20 cellular contexts compared by ENCODE assay signal in the genomic region with DNA sequence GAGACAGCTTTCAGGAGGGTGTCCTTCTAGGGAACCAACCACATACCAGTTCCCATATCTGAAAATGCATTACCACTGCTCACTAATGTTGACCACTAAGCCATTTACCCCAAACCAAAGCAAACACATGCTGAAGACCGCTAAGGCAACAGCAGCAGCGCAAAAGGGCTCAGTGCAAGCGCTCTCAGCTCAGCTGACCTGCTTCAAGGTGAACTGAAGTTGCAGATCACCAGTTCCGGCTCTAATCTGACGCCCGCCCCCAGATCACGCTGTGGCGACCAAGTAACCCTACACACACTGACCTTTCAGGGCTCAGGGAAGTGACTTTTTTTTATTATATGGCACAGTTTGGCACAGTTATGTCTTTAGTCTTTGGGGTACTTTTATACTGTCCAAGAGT. TPM values are rescaled to one million over a fixed set of nuclear protein-coding genes. Genes with fewer than 3 reads are reported as not detected.
A peak's percentile ranks its signal among the peaks of the same experiment; 100 is the strongest.
DNase-seq lines count a peak whose midpoint lies in the region; ATAC-seq and TF ChIP-seq lines count a peak whose summit lies in the region.
"Had no signal": no experiment of that assay in that cellular context is flagged by ENCODE, and none has a peak within 500 bp of the region (broad histone marks: within the 10 kb centered on the region; RNA-seq: fewer than 3 reads in every experiment).

No MANE protein-coding gene starts in this region.

- H3K4ac ChIP-seq in H9 (ENCODE audit: low read depth, low read length) = no peak overlapping the region
- H3K4ac ChIP-seq in mesenchymal stem cell (ENCODE audit: low read depth in 1 of 2, low read length in 2 of 2) = no peak overlapping the region

- peaks cover 49 to 50% of the 10 kb centered on the region in 2 experiments for H3K4me1 Mint-ChIP-seq in H9
- peaks cover 60% of the 10 kb centered on the region for H3K4me1 Mint-ChIP-seq in activated CD8-positive, alpha-beta T cell treated with anti-CD3 and anti-CD28 coated beads for 36 hours (ENCODE audit: low read depth)

- H3K36me3 Mint-ChIP-seq in H9 (ENCODE audit: insufficient read depth in 1 of 3, low read depth in 3 of 3) = peaks cover 14 to 28% (median 25%) of the 10 kb centered on the region in 3 experiments
- peaks cover 42% of the 10 kb centered on the region for H3K36me3 Mint-ChIP-seq in activated CD8-positive, alpha-beta T cell treated with anti-CD3 and anti-CD28 coated beads for 36 hours (ENCODE audit: low read depth)

- H4K20me1 ChIP-seq in H9 (ENCODE audit: control insufficient read depth, insufficient read depth, insufficient read length) = no peaks in the 10 kb centered on the region

- POLR2A ChIA-PET in activated CD8-positive, alpha-beta T cell treated with anti-CD3 and anti-CD28 coated beads for 36 hours (lab: Charles Lee) = interaction anchor here (0.9 to 1.1 kb wide), 2 partner anchors 55 to 165 kb away, joined by 3 read pairs; no protein-coding TSS in a partner anchor

- in situ Hi-C loops in GM13976 (cut with MboI; ENCODE audit: low sequenced_read_pairs, unreplicated experiment) = no loop called here

- H3K27me3 Mint-ChIP-seq in H9 (ENCODE audit: low read depth) = no peaks in the 10 kb centered on the region
- no peaks in the 10 kb centered on the region for H3K27me3 Mint-ChIP-seq in activated CD8-positive, alpha-beta T cell treated with anti-CD3 and anti-CD28 coated beads for 36 hours

- H3K56ac ChIP-seq in H9 (ENCODE audit: insufficient read length, low read depth, low read length) = no peak overlapping the region

- H3K79me1 ChIP-seq in H9 (ENCODE audit: insufficient read depth, low read depth, low read length, poor library complexity, severe bottlenecking) = no peaks in the 10 kb centered on the region
- no peaks in the 10 kb centered on the region for H3K79me1 ChIP-seq in mesenchymal stem cell (replicated peaks; ENCODE audit: low read length, poor library complexity, severe bottlenecking)

- CTCF ChIA-PET in activated CD8-positive, alpha-beta T cell treated with anti-CD3 and anti-CD28 coated beads for 36 hours (lab: Charles Lee) = interaction anchor here (1.2 to 1.3 kb wide), 2 partner anchors 9 to 30 kb away, joined by 3 to 4 read pairs; no protein-coding TSS in a partner anchor

- ATAC-seq in activated CD8-positive, alpha-beta T cell treated with anti-CD3 and anti-CD28 coated beads for 36 hours = peak; percentile 46
- ATAC-seq in right cardiac atrium = no peak
- ATAC-seq in HG03108 (IDR thresholded peaks at IDR 0.05; ENCODE audit: unreplicated experiment) = no peak
- ATAC-seq: mucosa of descending colon had no signal

- H4K91ac ChIP-seq in H9 (ENCODE audit: insufficient read length, low read depth, low read length) = no peak overlapping the region
- no peak overlapping the region for H4K91ac ChIP-seq in mesenchymal stem cell (ENCODE audit: low read length)

- H2BK5ac ChIP-seq in H9 (ENCODE audit: insufficient read length, low read length) (no peak overlapping the region), mesenchymal stem cell (ENCODE audit: low read depth, low read length, poor library complexity, severe bottlenecking) (no peak overlapping the region)

- peak overlapping the region; percentile 46 to 79 (median 61); a peak in 2 of 7 replicates for H3K27ac Mint-ChIP-seq in H9
- peak overlapping the region; percentile 77 for H3K27ac Mint-ChIP-seq in activated CD8-positive, alpha-beta T cell treated with anti-CD3 and anti-CD28 coated beads for 36 hours

- H3K27ac ChIP-seq in H9 (ENCODE audit: insufficient read length, low read depth, low read length) (no peak overlapping the region), right cardiac atrium (ENCODE audit: low read length) (peak overlapping the region; percentile 42), mesenchymal stem cell (ENCODE audit: low read length, poor library complexity, severe bottlenecking) (no peak overlapping the region)
- H3K27ac ChIP-seq: KMS-11 had no signal

- H3K23ac ChIP-seq in H9 (ENCODE audit: insufficient read length, low read depth, low read length) (no peak overlapping the region), mesenchymal stem cell (ENCODE audit: low read length in 2 of 2) (no peak overlapping the region)

- H2BK120ac ChIP-seq in H9 (ENCODE audit: low read depth, low read length, poor library complexity, severe bottlenecking) (no peak overlapping the region), mesenchymal stem cell (ENCODE audit: low read depth, low read length) (no peak overlapping the region)

- H3K23me2 ChIP-seq in H9 (ENCODE audit: insufficient read length, low read depth, low read length, poor library complexity, severe bottlenecking) = peaks cover 4% of the 10 kb centered on the region

- H3K4me3 Mint-ChIP-seq in H9 = no peak overlapping the region
- H3K4me3 Mint-ChIP-seq in activated CD8-positive, alpha-beta T cell treated with anti-CD3 and anti-CD28 coated beads for 36 hours = no peak overlapping the region

- H4K8ac ChIP-seq in H9 (replicated peaks; ENCODE audit: insufficient read length, low read depth, low read length) (no peak overlapping the region), mesenchymal stem cell (ENCODE audit: low read length) (no peak overlapping the region)

- intact Hi-C loops in activated CD8-positive, alpha-beta T cell treated with anti-CD3 and anti-CD28 coated beads for 36 hours (cut with micrococcal nuclease) = no loop called here
- intact Hi-C loops in right cardiac atrium (cut with DNase I) = no loop called here

- peaks cover 67 to 75% of the 10 kb centered on the region in 2 experiments for H3K9me3 Mint-ChIP-seq in H9
- H3K9me3 Mint-ChIP-seq in activated CD8-positive, alpha-beta T cell treated with anti-CD3 and anti-CD28 coated beads for 36 hours = no peaks in the 10 kb centered on the region

- H3K4me3 ChIP-seq in right cardiac atrium (ENCODE audit: low read length) (no peak overlapping the region), mesenchymal stem cell (ENCODE audit: insufficient read depth in 1 of 2, low read depth in 1 of 2, low read length in 2 of 2) (no peak overlapping the region)
- H3K4me3 ChIP-seq: mucosa of descending colon had no signal

- no peak for DNase-seq in H9
- DNase-seq in activated CD8-positive, alpha-beta T cell treated with anti-CD3 and anti-CD28 coated beads for 36 hours = peak; percentile 67
- peak in 1 of 3 donors; percentile 40 for DNase-seq in right cardiac atrium
- DNase-seq in stimulated activated CD8-positive, alpha-beta memory T cell treated with anti-CD3 and anti-CD28 coated beads, Interleukin-4, amount 100 ng/mL, for 48 hours = peak; percentile 37
- no peak for DNase-seq in mesenchymal stem cell
- DNase-seq in GM13976 (ENCODE audit: low spot score) = no peak
- no peak for DNase-seq in NCI-H1694 treated with DMSO at 0.1 percent for 48 hours (lab: John Stamatoyannopoulos, UW)
- DNase-seq: activated CD4-positive, alpha-beta T cell treated with anti-CD3 and anti-CD28 coated beads, Interleukin-2, amount 50 U/mL, for 4 hours; AML-193; DMS53; mucosa of descending colon; NCI-H146; NCI-H69; stimulated activated CD4-positive, alpha-beta T cell treated with anti-CD3 and anti-CD28 coated beads, Interleukin-12 subunit alpha, Interleukin-12 subunit beta, amount 100 ng/mL, for 4 hours; T1000 had no signal

- no peak overlapping the region for H2BK20ac ChIP-seq in H9 (ENCODE audit: low read depth, low read length, poor library complexity, severe bottlenecking)

- no peak overlapping the region for H2BK15ac ChIP-seq in H9 (ENCODE audit: low read depth, low read length)
- H2BK15ac ChIP-seq in mesenchymal stem cell (ENCODE audit: low read depth, poor library complexity, severe bottlenecking) = no peak overlapping the region

- H3K4me1 ChIP-seq in H9 (ENCODE audit: insufficient read depth, low read length) (no peaks in the 10 kb centered on the region; the same call in 1 of the 2 replicates), right cardiac atrium (ENCODE audit: control insufficient read depth, insufficient read depth, low read length) (peaks cover 9% of the 10 kb centered on the region), mesenchymal stem cell (ENCODE audit: control insufficient read depth, insufficient read depth, low read depth, low read length) (peaks cover 11% of the 10 kb centered on the region)

- no peak overlapping the region for H2AK5ac ChIP-seq in H9 (ENCODE audit: insufficient read length, low read length)
- H2AK5ac ChIP-seq in mesenchymal stem cell (ENCODE audit: low read length, severe bottlenecking) = no peak overlapping the region

- H2AFZ ChIP-seq in H9 (ENCODE audit: low read length) (no peak overlapping the region), mesenchymal stem cell (ENCODE audit: low read depth, low read length) (no peak overlapping the region)

- H3K9me3 ChIP-seq in H9 (ENCODE audit: control insufficient read depth, low read depth, low read length) (peaks cover 17% of the 10 kb centered on the region), right cardiac atrium (ENCODE audit: control insufficient read depth, low read length) (no peaks in the 10 kb centered on the region), mesenchymal stem cell (ENCODE audit: control insufficient read depth, low read length) (no peaks in the 10 kb centered on the region)
- H3K9me3 ChIP-seq: mucosa of descending colon had no signal

- H3T11ph ChIP-seq in H9 (ENCODE audit: low read length) = no peak overlapping the region

- no peak overlapping the region for H4K5ac ChIP-seq in H9 (ENCODE audit: insufficient read length, low read depth, low read length)

- H3K4me2 ChIP-seq in H9 (ENCODE audit: insufficient read depth, insufficient read length, low read length) (no peak overlapping the region), mesenchymal stem cell (ENCODE audit: low read length, poor library complexity, severe bottlenecking) (no peak overlapping the region)
- H3K4me2 ChIP-seq: KMS-11 had no signal

- whole genome bisulfite sequencing in H9 (ENCODE audit: extremely low coverage, insufficient read length, low lambda C conversion rate) = no CpG with 5 or more reads among the region's 8 CpGs
- 67% methylated on average over 8 of the region's 8 CpGs for WGBS in right cardiac atrium
- WGBS in mesenchymal stem cell = 95% methylated on average over 3 of the region's 8 CpGs

- H3K9ac ChIP-seq in H9 (ENCODE audit: extremely low read depth, insufficient read length, low read length) = no peak overlapping the region
- H3K9ac ChIP-seq in mesenchymal stem cell (ENCODE audit: low read length) = no peak overlapping the region
- H3K9ac ChIP-seq: KMS-11 had no signal

- H3K14ac ChIP-seq in H9 (ENCODE audit: insufficient read depth, low read length) (no peak overlapping the region), mesenchymal stem cell (ENCODE audit: low read length in 2 of 2) (no peak overlapping the region)

- TF ChIP-seq CTCF in H9 (conservative IDR thresholded peaks at IDR 0.05) (no peak), GM13976 (IDR thresholded peaks at IDR 0.05; ENCODE audit: borderline replicate concordance, control extremely low read depth, extremely low read depth, insufficient read depth, missing control alignments) (no peak)
- no peak for TF ChIP-seq CTCF in activated CD8-positive, alpha-beta T cell treated with anti-CD3 and anti-CD28 coated beads for 36 hours (IDR thresholded peaks at IDR 0.05)

- peaks cover 4 to 16% of the 10 kb centered on the region in 2 experiments for H3K36me3 ChIP-seq in mesenchymal stem cell (ENCODE audit: control insufficient read depth in 1 of 2, insufficient read depth in 2 of 2, low read depth in 1 of 2, low read length in 2 of 2)

- H3K18ac ChIP-seq in H9 (ENCODE audit: insufficient read length, low read depth, low read length) (no peak overlapping the region), mesenchymal stem cell (ENCODE audit: low read depth in 1 of 2, low read length in 2 of 2) (no peak overlapping the region)

- peaks cover 22% of the 10 kb centered on the region for H3K79me2 ChIP-seq in H9 (ENCODE audit: insufficient read depth, low read length)

- H2BK12ac ChIP-seq in H9 (ENCODE audit: insufficient read length, low read depth, low read length) (no peak overlapping the region), mesenchymal stem cell (ENCODE audit: low read length in 2 of 2) (no peak overlapping the region)

- no peaks in the 10 kb centered on the region for H3K27me3 ChIP-seq in H9 (ENCODE audit: insufficient read depth, low read length)
- no peaks in the 10 kb centered on the region for H3K27me3 ChIP-seq in right cardiac atrium (ENCODE audit: control insufficient read depth, insufficient read depth)
- peaks cover 0 to 32% of the 10 kb centered on the region in 2 experiments for H3K27me3 ChIP-seq in mesenchymal stem cell (ENCODE audit: control insufficient read depth in 1 of 2, insufficient read depth in 1 of 2, low read length in 2 of 2)

RNA-seq across cellular contexts. Expression of a gene that starts 5.8 kb away (rescaled TPM):
- total RNA-seq in H9 (2021) (30.4 and 32.2 TPM in 2 replicates), right cardiac atrium (10 to 100 TPM; 41.2 to 50.2 (median 45.2) TPM)
- 10 to 100 TPM; 63.7 to 65.1 TPM for total RNA-seq in activated CD8-positive, alpha-beta T cell treated with anti-CD3 and anti-CD28 coated beads for 36 hours
- polyA plus RNA-seq in right cardiac atrium = 34.9 TPM
- 19.1 TPM for polyA plus RNA-seq in mesenchymal stem cell (2013, experiment 1 of 2)
- polyA plus RNA-seq in mesenchymal stem cell (2013, experiment 2 of 2) = 20.5 TPM

RNA-seq across cellular contexts. Expression of a gene that starts 52.4 kb away (rescaled TPM):
- total RNA-seq in H9 (2021) (not detected in 2 replicates), right cardiac atrium (not detected)
- total RNA-seq in activated CD8-positive, alpha-beta T cell treated with anti-CD3 and anti-CD28 coated beads for 36 hours = not detected
- polyA plus RNA-seq in right cardiac atrium = not detected
- polyA plus RNA-seq in mesenchymal stem cell (2013, experiment 1 of 2) = not detected
- not detected for polyA plus RNA-seq in mesenchymal stem cell (2013, experiment 2 of 2)
- total RNA-seq: fibroblast of villous mesenchyme, mucosa of descending colon, posterior vena cava had no signal
- polyA plus RNA-seq: thymus had no signal

Comparison
In these comparisons a context has a peak if more than half of its experiments do, and no peak if none do; other contexts are left out.
1. DNase-seq: peak in activated CD8-positive, alpha-beta T cell treated with anti-CD3 and anti-CD28 coated beads for 36 hours (single experiment) and stimulated activated CD8-positive, alpha-beta memory T cell treated with anti-CD3 and anti-CD28 coated beads, Interleukin-4, amount 100 ng/mL, for 48 hours (single experiment); none in H9 (single experiment), mesenchymal stem cell (single experiment), GM13976 (single experiment) and NCI-H1694 treated with DMSO at 0.1 percent for 48 hours (single experiment).